ENCODE assay signal across 17 cellular contexts in genomic region chr22:24978308-24978707, GRCh38. TPM values are rescaled to one million over a fixed set of nuclear protein-coding genes. Genes with fewer than 3 reads are reported as not detected.
A peak's percentile ranks its signal among the peaks of the same experiment; 100 is the strongest.
DNase-seq lines count a peak whose midpoint lies in the region; ATAC-seq and TF ChIP-seq lines count a peak whose summit lies in the region.
"Had no signal": no experiment of that assay in that cellular context is flagged by ENCODE, and none has a peak within 500 bp of the region (broad histone marks: within the 10 kb centered on the region; RNA-seq: fewer than 3 reads in every experiment).

No MANE protein-coding gene starts in this region.

- TF ChIP-seq CTCF in breast epithelium (IDR thresholded peaks at IDR 0.05) (no peak), lower lobe of right lung (IDR thresholded peaks at IDR 0.05) (no peak), smooth muscle cell (IDR thresholded peaks at IDR 0.05; ENCODE audit: borderline replicate concordance, insufficient read depth, poor library complexity, severe bottlenecking) (no peak)

- no peaks in the 10 kb centered on the region for H4K20me1 ChIP-seq in smooth muscle cell (ENCODE audit: low read depth)

- H3K27me3 ChIP-seq in breast epithelium (no peaks in the 10 kb centered on the region), lower lobe of right lung (ENCODE audit: low read depth) (no peaks in the 10 kb centered on the region), smooth muscle cell (ENCODE audit: low read depth) (no peaks in the 10 kb centered on the region)

- DNase-seq in NCI-H82 treated with DMSO at 0.1 percent for 48 hours (lab: John Stamatoyannopoulos, UW; ENCODE audit: unreplicated experiment) (peak; percentile 4), breast epithelium (ENCODE audit: low spot score in 2 of 2) (no peak), lower lobe of right lung (no peak), smooth muscle cell (lab: John Stamatoyannopoulos, UW; ENCODE audit: unreplicated experiment) (no peak), pons (ENCODE audit: low spot score) (no peak), G401 (ENCODE audit: low spot score) (no peak), NCI-H1105 treated with DMSO at 0.1 percent for 48 hours (lab: John Stamatoyannopoulos, UW) (no peak)
- DNase-seq: activated CD4-positive, CD25-positive, alpha-beta regulatory T cell treated with anti-CD3 and anti-CD28 coated beads, Interleukin-2, amount 50 U/mL, for 72 hours; activated naive CD4-positive, alpha-beta T cell; islet precursor cell; NCI-H774; stimulated activated CD4-positive, alpha-beta T cell treated with anti-CD3 and anti-CD28 coated beads, Interleukin-4, amount 100 ng/mL, for 24 hours; T-helper 2 cell had no signal

- peaks cover 8 to 13% of the 10 kb centered on the region in 2 donors for H3K4me1 ChIP-seq in breast epithelium
- H3K4me1 ChIP-seq in lower lobe of right lung = peaks cover 30% of the 10 kb centered on the region
- peaks cover 29% of the 10 kb centered on the region for H3K4me1 ChIP-seq in smooth muscle cell (ENCODE audit: low read depth)

- H3K9me3 ChIP-seq in breast epithelium = no peaks in the 10 kb centered on the region
- H3K9me3 ChIP-seq in lower lobe of right lung = no peaks in the 10 kb centered on the region
- no peaks in the 10 kb centered on the region for H3K9me3 ChIP-seq in smooth muscle cell (replicated peaks; ENCODE audit: low read depth)

- ATAC-seq in lower lobe of right lung (no peak), HG03095 (IDR thresholded peaks at IDR 0.05; ENCODE audit: unreplicated experiment) (no peak)

- H3K36me3 ChIP-seq in breast epithelium = no peaks in the 10 kb centered on the region
- no peaks in the 10 kb centered on the region for H3K36me3 ChIP-seq in lower lobe of right lung
- no peaks in the 10 kb centered on the region for H3K36me3 ChIP-seq in smooth muscle cell (ENCODE audit: low read depth)

- H3K27ac ChIP-seq in breast epithelium (peak overlapping the region; percentile 86), lower lobe of right lung (peak overlapping the region; percentile 75), smooth muscle cell (ENCODE audit: low read depth) (no peak overlapping the region)

- H3F3A ChIP-seq in smooth muscle cell (ENCODE audit: low read depth) = no peaks in the 10 kb centered on the region

- H3K9ac ChIP-seq in smooth muscle cell (ENCODE audit: low read depth) = no peak overlapping the region

- WGBS in smooth muscle cell (ENCODE audit: low lambda C conversion rate) = 100% methylated on average over 1 of the region's 1 CpG

- no peak for TF ChIP-seq POLR2A in breast epithelium (IDR thresholded peaks at IDR 0.05)

- peaks cover 17% of the 10 kb centered on the region for H3K79me2 ChIP-seq in smooth muscle cell (ENCODE audit: low read depth)

- no peak overlapping the region for H3K4me3 ChIP-seq in breast epithelium
- H3K4me3 ChIP-seq in lower lobe of right lung = no peak overlapping the region
- H3K4me3 ChIP-seq in smooth muscle cell = no peak overlapping the region

- intact Hi-C loops in breast epithelium (cut with DNase I; ENCODE audit: low total_unique reads) = no loop called here
- intact Hi-C loops in lower lobe of right lung (cut with DNase I) = no loop called here

- no peak overlapping the region for H2AFZ ChIP-seq in smooth muscle cell (ENCODE audit: low read depth)

- H3K4me2 ChIP-seq in smooth muscle cell = peak overlapping the region; percentile 62

- in situ Hi-C loops in G401 (cut with HindIII; ENCODE audit: low sequenced_read_pairs) = no loop called here

RNA-seq across cellular contexts. Expression of gene KIAA1671, which starts 25.8 kb away (rescaled TPM):
- total RNA-seq in breast epithelium (10 to 100 TPM in 2 of 3 donors, 1 to 10 TPM in 1; 9.8 to 62.8 (median 36.4) TPM), lower lobe of right lung (40.7 TPM), smooth muscle cell (4.8 and 7.6 TPM in 2 replicates)
- polyA plus RNA-seq in smooth muscle cell = 1.7 and 3.4 TPM in 2 replicates
- 9.6 and 9.8 TPM in 2 replicates for total RNA-seq in G401 (2014; rRNA removed; shearing (Covaris generic))

RNA-seq across cellular contexts. Expression of gene LHFPL7, which starts 31.8 kb away (rescaled TPM):
- total RNA-seq in breast epithelium (not detected), lower lobe of right lung (not detected), smooth muscle cell (not detected in 2 replicates)
- not detected in 2 replicates for polyA plus RNA-seq in smooth muscle cell
- total RNA-seq in G401 (2014; rRNA removed; shearing (Covaris generic)) = not detected in 2 replicates
- total RNA-seq: glomerular endothelial cell, myocyte, renal cortical epithelial cell had no signal
